ENCODE assay signal across 1 cellular context in the genomic region with DNA sequence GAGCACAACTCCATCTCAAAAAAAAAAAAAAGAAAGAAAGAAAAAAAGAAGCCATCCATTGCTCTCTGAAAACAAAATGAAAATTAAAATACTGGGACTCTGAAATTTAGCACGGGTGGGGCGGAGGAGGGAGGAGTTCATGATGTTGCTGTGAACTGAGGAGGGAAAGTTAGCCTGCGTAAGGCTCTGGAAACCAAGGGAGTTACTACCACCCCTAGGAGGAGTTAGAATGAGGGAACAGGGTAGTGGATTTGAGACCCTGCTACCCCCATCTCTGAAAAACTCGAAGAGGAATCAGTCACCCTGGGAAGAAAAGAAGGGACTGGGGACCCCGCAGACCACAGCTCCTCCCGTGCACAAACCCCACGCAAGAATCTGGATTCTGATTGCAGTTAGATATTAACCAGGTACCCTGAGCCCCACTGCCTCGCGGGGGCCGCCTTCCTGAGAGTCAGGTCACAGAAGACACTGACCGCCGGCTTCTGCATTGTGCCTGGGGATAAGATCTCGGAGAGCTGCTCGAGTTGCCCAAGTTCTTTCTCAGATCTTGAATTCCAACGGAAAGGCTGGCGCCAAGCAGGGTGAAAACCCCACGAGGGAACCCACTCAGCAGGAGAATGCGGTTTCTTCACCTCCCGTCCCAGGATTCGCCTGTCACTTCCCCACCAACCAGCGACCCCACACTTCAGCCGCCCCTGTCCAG.
A peak's percentile ranks its signal among the peaks of the same experiment; 100 is the strongest.
TF ChIP-seq lines count a peak whose summit lies in the region.

No MANE protein-coding gene starts in this region.

TF ChIP-seq in K562, 482 proteins besides CTCF, POLR2A, EP300 and RAD21 (continues in another document):
- TF ChIP-seq, protein P1, sequence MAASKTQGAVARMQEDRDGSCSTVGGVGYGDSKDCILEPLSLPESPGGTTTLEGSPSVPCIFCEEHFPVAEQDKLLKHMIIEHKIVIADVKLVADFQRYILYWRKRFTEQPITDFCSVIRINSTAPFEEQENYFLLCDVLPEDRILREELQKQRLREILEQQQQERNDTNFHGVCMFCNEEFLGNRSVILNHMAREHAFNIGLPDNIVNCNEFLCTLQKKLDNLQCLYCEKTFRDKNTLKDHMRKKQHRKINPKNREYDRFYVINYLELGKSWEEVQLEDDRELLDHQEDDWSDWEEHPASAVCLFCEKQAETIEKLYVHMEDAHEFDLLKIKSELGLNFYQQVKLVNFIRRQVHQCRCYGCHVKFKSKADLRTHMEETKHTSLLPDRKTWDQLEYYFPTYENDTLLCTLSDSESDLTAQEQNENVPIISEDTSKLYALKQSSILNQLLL (CRISPR knock-in tag; IDR thresholded peaks at IDR 0.05; ENCODE audit: borderline replicate concordance): no peak
- TF ChIP-seq AFF4 (CRISPR knock-in tag; IDR thresholded peaks at IDR 0.05) (no peak), ZBTB40 (IDR thresholded peaks at IDR 0.05) (no peak), ZBTB40 (CRISPR knock-in tag; IDR thresholded peaks at IDR 0.05) (no peak), SIN3A (IDR thresholded peaks at IDR 0.05; ENCODE audit: borderline replicate concordance in 2 of 2, control insufficient read depth in 1 of 2, low read depth in 2 of 2, low read length in 2 of 2) (no peak), ATF2 (CRISPR knock-in tag; IDR thresholded peaks at IDR 0.05) (no peak), ZNF511 (CRISPR knock-in tag; IDR thresholded peaks at IDR 0.05) (0 out of 2 replicates have a peak, but pooled peaks have one; percentile 4), ZNF146 (CRISPR knock-in tag; IDR thresholded peaks at IDR 0.05; ENCODE audit: unreplicated experiment) (no peak), BDP1 (IDR thresholded peaks at IDR 0.05; ENCODE audit: insufficient read depth, insufficient read length) (no peak), CEBPG (CRISPR knock-in tag; IDR thresholded peaks at IDR 0.05) (no peak), CEBPG (tag; conservative IDR thresholded peaks at IDR 0.05 in 1 of 2, IDR thresholded peaks at IDR 0.05 in 1 of 2) (0 out of 4 replicates have a peak, but pooled peaks of 1 of the 2 experiments have one; percentile 9), BRD4 (IDR thresholded peaks at IDR 0.05) (no peak)
- TF ChIP-seq, protein P2, sequence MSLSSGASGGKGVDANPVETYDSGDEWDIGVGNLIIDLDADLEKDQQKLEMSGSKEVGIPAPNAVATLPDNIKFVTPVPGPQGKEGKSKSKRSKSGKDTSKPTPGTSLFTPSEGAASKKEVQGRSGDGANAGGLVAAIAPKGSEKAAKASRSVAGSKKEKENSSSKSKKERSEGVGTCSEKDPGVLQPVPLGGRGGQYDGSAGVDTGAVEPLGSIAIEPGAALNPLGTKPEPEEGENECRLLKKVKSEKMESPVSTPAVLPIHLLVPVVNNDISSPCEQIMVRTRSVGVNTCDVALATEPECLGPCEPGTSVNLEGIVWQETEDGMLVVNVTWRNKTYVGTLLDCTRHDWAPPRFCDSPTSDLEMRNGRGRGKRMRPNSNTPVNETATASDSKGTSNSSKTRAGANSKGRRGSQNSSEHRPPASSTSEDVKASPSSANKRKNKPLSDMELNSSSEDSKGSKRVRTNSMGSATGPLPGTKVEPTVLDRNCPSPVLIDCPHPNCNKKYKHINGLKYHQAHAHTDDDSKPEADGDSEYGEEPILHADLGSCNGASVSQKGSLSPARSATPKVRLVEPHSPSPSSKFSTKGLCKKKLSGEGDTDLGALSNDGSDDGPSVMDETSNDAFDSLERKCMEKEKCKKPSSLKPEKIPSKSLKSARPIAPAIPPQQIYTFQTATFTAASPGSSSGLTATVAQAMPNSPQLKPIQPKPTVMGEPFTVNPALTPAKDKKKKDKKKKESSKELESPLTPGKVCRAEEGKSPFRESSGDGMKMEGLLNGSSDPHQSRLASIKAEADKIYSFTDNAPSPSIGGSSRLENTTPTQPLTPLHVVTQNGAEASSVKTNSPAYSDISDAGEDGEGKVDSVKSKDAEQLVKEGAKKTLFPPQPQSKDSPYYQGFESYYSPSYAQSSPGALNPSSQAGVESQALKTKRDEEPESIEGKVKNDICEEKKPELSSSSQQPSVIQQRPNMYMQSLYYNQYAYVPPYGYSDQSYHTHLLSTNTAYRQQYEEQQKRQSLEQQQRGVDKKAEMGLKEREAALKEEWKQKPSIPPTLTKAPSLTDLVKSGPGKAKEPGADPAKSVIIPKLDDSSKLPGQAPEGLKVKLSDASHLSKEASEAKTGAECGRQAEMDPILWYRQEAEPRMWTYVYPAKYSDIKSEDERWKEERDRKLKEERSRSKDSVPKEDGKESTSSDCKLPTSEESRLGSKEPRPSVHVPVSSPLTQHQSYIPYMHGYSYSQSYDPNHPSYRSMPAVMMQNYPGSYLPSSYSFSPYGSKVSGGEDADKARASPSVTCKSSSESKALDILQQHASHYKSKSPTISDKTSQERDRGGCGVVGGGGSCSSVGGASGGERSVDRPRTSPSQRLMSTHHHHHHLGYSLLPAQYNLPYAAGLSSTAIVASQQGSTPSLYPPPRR (CRISPR knock-in tag; IDR thresholded peaks at IDR 0.05; ENCODE audit: borderline replicate concordance): no peak
